Comparison of ENCODE assay signal across 20 cellular contexts in the genomic region with DNA sequence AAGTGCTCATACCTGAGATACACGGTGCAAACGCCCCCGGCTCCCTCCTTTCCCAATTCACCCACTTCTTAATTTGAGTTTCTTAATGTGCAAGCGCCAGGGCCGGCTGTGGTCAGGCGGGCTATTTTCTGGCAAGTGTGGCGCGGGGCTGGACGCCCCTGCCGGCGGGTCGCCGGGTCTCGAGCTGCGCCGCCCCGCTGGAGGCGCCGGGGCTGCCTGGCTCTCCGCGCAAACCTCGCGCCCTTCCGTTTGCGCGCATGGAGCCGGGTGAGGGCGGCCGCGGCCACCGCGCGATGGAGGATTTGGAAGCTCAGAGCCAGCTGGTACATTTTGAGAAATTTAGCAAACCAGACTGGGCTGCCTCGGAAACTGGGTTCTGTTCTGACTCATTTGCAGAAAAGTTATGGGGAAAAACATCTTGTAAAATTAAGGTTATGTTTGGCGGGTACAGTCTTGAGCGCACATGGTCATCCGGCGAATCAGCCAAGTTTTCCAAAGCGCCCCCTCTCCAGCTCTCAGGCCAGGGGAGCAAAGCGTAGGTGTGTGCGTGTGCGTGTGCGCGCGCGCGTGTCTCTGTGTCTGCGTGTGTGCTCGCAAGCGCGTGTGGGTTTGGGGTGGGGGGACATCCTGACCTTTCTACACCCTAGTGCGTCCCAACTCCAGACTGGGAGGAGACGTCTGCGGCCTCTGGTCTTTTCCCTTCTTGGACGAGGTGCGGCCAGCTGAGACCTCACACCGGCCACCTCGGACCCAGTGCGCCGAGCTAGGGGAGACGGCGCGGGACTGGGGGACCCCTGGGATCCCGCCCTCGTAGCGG. TPM values are rescaled to one million over a fixed set of nuclear protein-coding genes. Genes with fewer than 3 reads are reported as not detected.
A peak's percentile ranks its signal among the peaks of the same experiment; 100 is the strongest.
DNase-seq lines count a peak whose midpoint lies in the region; ATAC-seq and TF ChIP-seq lines count a peak whose summit lies in the region.
"Had no signal": no experiment of that assay in that cellular context is flagged by ENCODE, and none has a peak within 500 bp of the region (broad histone marks: within the 10 kb centered on the region; RNA-seq: fewer than 3 reads in every experiment).

No MANE protein-coding gene starts in this region.

- H3K4me1 Mint-ChIP-seq in brain (peaks cover 13% of the 10 kb centered on the region), T-helper 17 cell (no peaks in the 10 kb centered on the region)

- intact Hi-C loops in Right ventricle myocardium inferior (cut with DNase I) = no loop called here

- no peaks in the 10 kb centered on the region for H3K36me3 ChIP-seq in cardiac muscle cell

- H3K27ac Mint-ChIP-seq in brain = peak overlapping the region in 3 of 5 experiments; percentile 56 to 96 (median 94)
- no peak overlapping the region for H3K27ac Mint-ChIP-seq in T-helper 17 cell

- H3K4me3 Mint-ChIP-seq in brain = peak overlapping the region; percentile 56 to 90 (median 64)
- H3K4me3 Mint-ChIP-seq in T-helper 17 cell = no peak overlapping the region

- no peak overlapping the region for H3K27ac ChIP-seq in cardiac muscle cell

- H3K4me1 ChIP-seq in cardiac muscle cell (ENCODE audit: low read depth) = no peaks in the 10 kb centered on the region

- H3K9me3 Mint-ChIP-seq in brain = peaks cover 0 to 7% (median 2%) of the 10 kb centered on the region in 5 experiments

- H3K36me3 Mint-ChIP-seq in brain (peaks cover 4% of the 10 kb centered on the region), T-helper 17 cell (ENCODE audit: low read depth) (peaks cover 2% of the 10 kb centered on the region)

- peaks cover 82% of the 10 kb centered on the region for H3K27me3 Mint-ChIP-seq in brain
- H3K27me3 Mint-ChIP-seq in T-helper 17 cell = peaks cover 65% of the 10 kb centered on the region

- peak overlapping the region; percentile 4 for H3K4me3 ChIP-seq in cardiac muscle cell

- H3K27me3 ChIP-seq in cardiac muscle cell = peaks cover 98% of the 10 kb centered on the region

- ATAC-seq in Right ventricle myocardium inferior (no peak), T-helper 17 cell (no peak), GM19463 (IDR thresholded peaks at IDR 0.05; ENCODE audit: unreplicated experiment) (no peak)

- TF ChIP-seq CTCF in cardiac muscle cell (IDR thresholded peaks at IDR 0.05; ENCODE audit: low read depth, low read length) (no peak), brain (conservative IDR thresholded peaks at IDR 0.05) (peak in 1 of 2 experiments; percentile 26)

- peak in 1 of 2 donors; percentile 59 for DNase-seq in cardiac muscle cell (ENCODE audit: low read depth in 1 of 2, low spot score in 1 of 2)
- DNase-seq in Right ventricle myocardium inferior (ENCODE audit: missing footprints) = no peak
- peak; percentile 67 for DNase-seq in iPS-NIHi11 (ENCODE audit: low spot score)
- DNase-seq in T-helper 17 cell = no peak
- no peak for DNase-seq in NCI-H1417 (lab: John Stamatoyannopoulos, UW)
- no peak for DNase-seq in CD1c-positive myeloid dendritic cell (ENCODE audit: extremely low spot score)
- DNase-seq: activated effector memory CD4-positive, alpha-beta T cell treated with anti-CD3 and anti-CD28 coated beads, Interleukin-2, amount 50 U/mL, for 16 hours; amygdala; COR-L47; IMR-90; kidney; midbrain; NCI-H2107; occipital lobe; stimulated activated CD4-positive, alpha-beta T cell treated with anti-CD3 and anti-CD28 coated beads, Interleukin-2, amount 100 ng/mL, for 48 hours; T-helper 1 cell had no signal

- H3K9me3 ChIP-seq in cardiac muscle cell (ENCODE audit: low read depth) = no peaks in the 10 kb centered on the region
- no peaks in the 10 kb centered on the region for H3K9me3 ChIP-seq in T-helper 17 cell (ENCODE audit: control insufficient read depth, low read length, poor library complexity, severe bottlenecking)

RNA-seq across cellular contexts. Expression of gene OTX2, which starts 6.5 kb away (rescaled TPM):
- 3.3 and 7.1 TPM in 2 replicates for total RNA-seq in cardiac muscle cell
- polyA plus RNA-seq in cardiac muscle cell = 0.64 and 0.90 TPM in 2 replicates
- not detected for total RNA-seq in Right ventricle myocardium inferior
- not detected for polyA plus RNA-seq in brain (ENCODE audit: insufficient read depth, low read depth, low replicate concordance)
- total RNA-seq in T-helper 17 cell = not detected
- total RNA-seq: epithelial cell of proximal tubule, glomerular endothelial cell, IMR-90, kidney, occipital lobe had no signal
- polyA plus RNA-seq: IMR-90 had no signal
